ENCODE assay signal across 13 cellular contexts in genomic region chr19:39946532-39946931, GRCh38. TPM values are rescaled to one million over a fixed set of nuclear protein-coding genes. Genes with fewer than 3 reads are reported as not detected.
DNase-seq lines count a peak whose midpoint lies in the region; ATAC-seq, FAIRE-seq and TF ChIP-seq lines count a peak whose summit lies in the region.
"Had no signal": no experiment of that assay in that cellular context is flagged by ENCODE, and none has a peak within 500 bp of the region (broad histone marks: within the 10 kb centered on the region; RNA-seq: fewer than 3 reads in every experiment).

No MANE protein-coding gene starts in this region.

- H3K4ac ChIP-seq in H1 (replicated peaks; ENCODE audit: insufficient read length, low read depth, low read length): no peak overlapping the region

- no peak overlapping the region for H3K14ac ChIP-seq in H1 (ENCODE audit: insufficient read length)

- POLR2A ChIA-PET in PC-3 (lab: Charles Lee; ENCODE audit: unreplicated experiment) (no interaction called here), H1 (lab: Charles Lee; ENCODE audit: partially characterized antibody) (interaction anchor here (1.2 kb wide), 1 partner anchor 15 kb away, joined by 3 read pairs; no protein-coding TSS in a partner anchor)

- H3K4me1 Mint-ChIP-seq in activated CD4-positive, alpha-beta T cell treated with anti-CD3 and anti-CD28 coated beads, Interleukin-2, amount 10 ng/mL, durations not matched to agents 24 days and 14 days: peaks cover 37% of the 10 kb centered on the region
- peaks cover 29% of the 10 kb centered on the region for H3K4me1 Mint-ChIP-seq in progenitor cell of endocrine pancreas (ENCODE audit: low read depth)

- CTCF ChIA-PET in PC-3 (lab: Charles Lee): no interaction called here
- CTCF ChIA-PET in H1 (lab: Charles Lee; ENCODE audit: partially characterized antibody): interaction anchor here (1.0 kb wide), 1 partner anchor 9 kb away, joined by 3 read pairs; no protein-coding TSS in a partner anchor

- no peaks in the 10 kb centered on the region for H3K79me1 ChIP-seq in H1 (ENCODE audit: low read depth, low read length)

- H3K4me3 ChIP-seq in PC-3 (ENCODE audit: low read length) (no peak overlapping the region), H1 (ENCODE audit: extremely low read depth in 1 of 4, insufficient read depth in 2 of 4, low read depth in 3 of 4, low read length in 4 of 4) (no peak overlapping the region), MM.1S (ENCODE audit: low read length) (no peak overlapping the region)
- H3K4me3 ChIP-seq: ascending aorta, smooth muscle cell had no signal

- no peak overlapping the region for H3K4me3 Mint-ChIP-seq in activated CD4-positive, alpha-beta T cell treated with anti-CD3 and anti-CD28 coated beads, Interleukin-2, amount 10 ng/mL, durations not matched to agents 24 days and 14 days
- H3K4me3 Mint-ChIP-seq in progenitor cell of endocrine pancreas (ENCODE audit: low read depth): no peak overlapping the region
- H3K4me3 Mint-ChIP-seq: activated B cell treated with CpG ODN at 0.5 μM for 24 hours; dendritic cell treated with granulocyte-macrophage colony-stimulating factor and Interleukin-4, amounts not matched to agents 40 ng/mL and 50 ng/mL, for 4 days; memory B cell had no signal

- H4K20me1 ChIP-seq in PC-3 (ENCODE audit: low read length) (no peaks in the 10 kb centered on the region), H1 (replicated peaks in 1 of 2; ENCODE audit: control insufficient read depth in 1 of 2, insufficient read depth in 2 of 2, low read length in 2 of 2) (no peaks in the 10 kb centered on the region), MM.1S (ENCODE audit: insufficient read depth, low read length) (no peaks in the 10 kb centered on the region)

- no peak for DNase-seq in activated CD4-positive, alpha-beta T cell treated with anti-CD3 and anti-CD28 coated beads, Interleukin-2, amount 10 ng/mL, durations not matched to agents 24 days and 14 days
- no peak for DNase-seq in activated CD4-positive, alpha-beta T cell treated with anti-CD3 and anti-CD28 coated beads for 4 hours
- DNase-seq in PC-3: peak; percentile 42
- no peak for DNase-seq in H1 (ENCODE audit: low read depth in 1 of 2, low spot score in 2 of 2)
- no peak for DNase-seq in progenitor cell of endocrine pancreas (ENCODE audit: low spot score, unreplicated experiment)
- DNase-seq in MM.1S: no peak
- DNase-seq in NCI-H82 (lab: John Stamatoyannopoulos, UW): no peak
- DNase-seq in T-helper 2 cell: no peak
- DNase-seq: activated B cell treated with CpG ODN at 0.5 μM for 24 hours had no signal

- no peak for FAIRE-seq in H1 (lab: Jason Lieb, UNC)

- TF ChIP-seq CTCF in PC-3 (conservative IDR thresholded peaks at IDR 0.05; ENCODE audit: low read depth, low read length) (no peak), H1 (IDR thresholded peaks at IDR 0.05; ENCODE audit: control extremely low read depth in 1 of 3, insufficient read depth in 1 of 3, low read depth in 1 of 3, low read length in 3 of 3) (no peak), progenitor cell of endocrine pancreas (IDR thresholded peaks at IDR 0.05; ENCODE audit: unreplicated experiment) (no peak), MM.1S (IDR thresholded peaks at IDR 0.05; ENCODE audit: low read length) (no peak)

- H3K9me3 ChIP-seq in PC-3 (ENCODE audit: low read length): no peaks in the 10 kb centered on the region
- H3K9me3 ChIP-seq in H1 (ENCODE audit: insufficient read depth in 2 of 2, low read depth in 1 of 2, low read length in 1 of 2): no peaks in the 10 kb centered on the region
- H3K9me3 ChIP-seq in MM.1S (replicated peaks; ENCODE audit: insufficient read depth, low read length): no peaks in the 10 kb centered on the region
- H3K9me3 ChIP-seq: ascending aorta had no signal

- H3K27me3 Mint-ChIP-seq in activated CD4-positive, alpha-beta T cell treated with anti-CD3 and anti-CD28 coated beads, Interleukin-2, amount 10 ng/mL, durations not matched to agents 24 days and 14 days: no peaks in the 10 kb centered on the region
- H3K27me3 Mint-ChIP-seq in progenitor cell of endocrine pancreas: no peaks in the 10 kb centered on the region
- H3K27me3 Mint-ChIP-seq: activated B cell treated with CpG ODN at 0.5 μM for 24 hours, memory B cell had no signal

- H3K79me2 ChIP-seq in PC-3 (ENCODE audit: low read length) (no peaks in the 10 kb centered on the region), H1 (ENCODE audit: control insufficient read depth in 1 of 2, insufficient read depth in 2 of 2, low read length in 2 of 2) (no peaks in the 10 kb centered on the region), MM.1S (ENCODE audit: low read length) (no peaks in the 10 kb centered on the region)

- H3K56ac ChIP-seq in H1 (replicated peaks; ENCODE audit: insufficient read length, low read depth, low read length): no peak overlapping the region

- peak overlapping the region; percentile 12 for H3K27ac Mint-ChIP-seq in activated CD4-positive, alpha-beta T cell treated with anti-CD3 and anti-CD28 coated beads, Interleukin-2, amount 10 ng/mL, durations not matched to agents 24 days and 14 days
- H3K27ac Mint-ChIP-seq in progenitor cell of endocrine pancreas: peak overlapping the region; percentile 12
- H3K27ac Mint-ChIP-seq: activated B cell treated with CpG ODN at 0.5 μM for 24 hours; dendritic cell treated with granulocyte-macrophage colony-stimulating factor and Interleukin-4, amounts not matched to agents 40 ng/mL and 50 ng/mL, for 4 days; memory B cell had no signal

- H3K23ac ChIP-seq in H1 (ENCODE audit: insufficient read length): no peak overlapping the region

- H2BK5ac ChIP-seq in H1 (ENCODE audit: low read depth, low read length): no peak overlapping the region

- H3K9ac ChIP-seq in PC-3 (ENCODE audit: low read length) (no peak overlapping the region), H1 (replicated peaks in 1 of 4; ENCODE audit: extremely low read depth in 1 of 4, low read depth in 3 of 4, low read length in 3 of 4) (no peak overlapping the region), MM.1S (ENCODE audit: low read length) (no peak overlapping the region)

- H2AK5ac ChIP-seq in H1 (ENCODE audit: low read depth, low read length): no peak overlapping the region

- no peak overlapping the region for H2BK12ac ChIP-seq in H1 (ENCODE audit: low read depth, low read length)

- H2BK20ac ChIP-seq in H1 (ENCODE audit: low read length): no peak overlapping the region

- H3K18ac ChIP-seq in H1 (ENCODE audit: extremely low read depth, low read length): no peak overlapping the region

- H3K36me3 ChIP-seq in PC-3 (ENCODE audit: low read depth, low read length) (no peaks in the 10 kb centered on the region), H1 (ENCODE audit: control insufficient read depth in 2 of 4, insufficient read depth in 4 of 4, low read length in 3 of 4) (no peaks in the 10 kb centered on the region), MM.1S (replicated peaks; ENCODE audit: insufficient read depth, low read length) (no peaks in the 10 kb centered on the region)
- H3K36me3 ChIP-seq: ascending aorta had no signal

- intact Hi-C loops in activated CD4-positive, alpha-beta T cell treated with anti-CD3 and anti-CD28 coated beads, Interleukin-2, amount 10 ng/mL, durations not matched to agents 24 days and 14 days (cut with micrococcal nuclease): no loop called here
- intact Hi-C loops in PC-3 (cut with micrococcal nuclease): no loop called here

- peaks cover 16% of the 10 kb centered on the region for H3K36me3 Mint-ChIP-seq in activated CD4-positive, alpha-beta T cell treated with anti-CD3 and anti-CD28 coated beads, Interleukin-2, amount 10 ng/mL, durations not matched to agents 24 days and 14 days (ENCODE audit: low read depth)
- no peaks in the 10 kb centered on the region for H3K36me3 Mint-ChIP-seq in progenitor cell of endocrine pancreas (ENCODE audit: insufficient read depth)

- no peak overlapping the region for H4K91ac ChIP-seq in H1 (replicated peaks; ENCODE audit: insufficient read length, low read length)

- peaks cover 4% of the 10 kb centered on the region; the same call in 1 of the 2 replicates for H3K4me1 ChIP-seq in PC-3 (ENCODE audit: insufficient read depth, low read length)
- no peaks in the 10 kb centered on the region for H3K4me1 ChIP-seq in H1 (replicated peaks in 1 of 4; ENCODE audit: control insufficient read depth in 3 of 4, insufficient read depth in 4 of 4, low read length in 3 of 4)
- peaks cover 7% of the 10 kb centered on the region for H3K4me1 ChIP-seq in MM.1S (ENCODE audit: low read length)
- H3K4me1 ChIP-seq: ascending aorta had no signal

- H2BK120ac ChIP-seq in H1 (replicated peaks; ENCODE audit: low read depth, low read length): no peak overlapping the region

- 91% methylated on average over 3 of the region's 4 CpGs; no CpG with 5 or more reads in 1 of the 2 experiments for WGBS in H1 (ENCODE audit: extremely low coverage in 1 of 2, insufficient coverage in 1 of 2, insufficient read length in 1 of 2, insufficient replicate concordance in 2 of 2, low coverage in 1 of 2, low lambda C conversion rate in 2 of 2, missing lambda C conversion rate in 1 of 2), 2 experiments

- no peak overlapping the region for H3K4me2 ChIP-seq in PC-3 (ENCODE audit: low read length)
- no peak overlapping the region for H3K4me2 ChIP-seq in H1 (ENCODE audit: insufficient read depth in 1 of 2, low read depth in 2 of 2, low read length in 2 of 2)
- H3K4me2 ChIP-seq in MM.1S (ENCODE audit: low read depth, low read length): no peak overlapping the region
- H3K4me2 ChIP-seq: smooth muscle cell had no signal

- no peaks in the 10 kb centered on the region for H3K23me2 ChIP-seq in H1 (ENCODE audit: low read depth, low read length)

- H3K27me3 ChIP-seq in PC-3 (ENCODE audit: low read length) (no peaks in the 10 kb centered on the region), H1 (replicated peaks in 1 of 4; ENCODE audit: control insufficient read depth in 3 of 4, extremely low read depth in 1 of 4, insufficient read depth in 3 of 4, low read length in 3 of 4) (no peaks in the 10 kb centered on the region), MM.1S (replicated peaks; ENCODE audit: insufficient read depth, low read length) (no peaks in the 10 kb centered on the region)
- H3K27me3 ChIP-seq: ascending aorta had no signal

- H3F3A ChIP-seq in PC-3 (ENCODE audit: low read length, unreplicated experiment) (no peaks in the 10 kb centered on the region), MM.1S (ENCODE audit: insufficient read depth, low read length) (peaks cover 9% of the 10 kb centered on the region)

- peaks cover 16% of the 10 kb centered on the region for H3K9me3 Mint-ChIP-seq in activated CD4-positive, alpha-beta T cell treated with anti-CD3 and anti-CD28 coated beads, Interleukin-2, amount 10 ng/mL, durations not matched to agents 24 days and 14 days
- H3K9me3 Mint-ChIP-seq in progenitor cell of endocrine pancreas (ENCODE audit: low read depth): no peaks in the 10 kb centered on the region
- H3K9me3 Mint-ChIP-seq: activated B cell treated with CpG ODN at 0.5 μM for 24 hours; dendritic cell treated with granulocyte-macrophage colony-stimulating factor and Interleukin-4, amounts not matched to agents 40 ng/mL and 50 ng/mL, for 4 days; memory B cell had no signal

- peak overlapping the region; percentile 21; the same call in 1 of the 2 replicates for H4K8ac ChIP-seq in H1 (ENCODE audit: extremely low read depth, insufficient read depth, low read length)

- no peak for TF ChIP-seq POLR2A in H1 (IDR thresholded peaks at IDR 0.05; ENCODE audit: control extremely low read depth in 1 of 2, low read depth in 2 of 2, low read length in 2 of 2)

- no peak overlapping the region for H2BK15ac ChIP-seq in H1 (ENCODE audit: low read length)

- no peak for ATAC-seq in PC-3

- H4K5ac ChIP-seq in H1 (ENCODE audit: insufficient read length, low read depth, low read length): no peak overlapping the region

- no TSS peak for BruUV-seq in PC-3 (replicated peaks; lab: Mats Ljungman, UMichigan)

- H3K27ac ChIP-seq in PC-3 (ENCODE audit: low read length): no peak overlapping the region
- H3K27ac ChIP-seq in H1 (ENCODE audit: low read depth, low read length): no peak overlapping the region
- no peak overlapping the region for H3K27ac ChIP-seq in MM.1S (ENCODE audit: low read length)
- H3K27ac ChIP-seq: ascending aorta had no signal

- H3K9me2 ChIP-seq in PC-3 (replicated peaks; ENCODE audit: low read length) (no peaks in the 10 kb centered on the region), MM.1S (replicated peaks; ENCODE audit: insufficient read depth, low read length) (no peaks in the 10 kb centered on the region)

- TF ChIP-seq RAD21 in H1 (IDR thresholded peaks at IDR 0.05 in 1 of 2, conservative IDR thresholded peaks at IDR 0.05 in 1 of 2; ENCODE audit: low read depth in 2 of 2, low read length in 2 of 2): no peak

- H2AFZ ChIP-seq in PC-3 (ENCODE audit: low read length) (no peak overlapping the region), H1 (ENCODE audit: low read length) (no peak overlapping the region), MM.1S (ENCODE audit: low read length) (no peak overlapping the region)

- TF ChIP-seq EP300 in H1 (IDR thresholded peaks at IDR 0.05; ENCODE audit: borderline replicate concordance in 1 of 2, low read depth in 2 of 2, low read length in 2 of 2): no peak

RNA-seq across cellular contexts. Expression of gene FCGBP, which starts 12.1 kb away (rescaled TPM):
- total RNA-seq in activated CD4-positive, alpha-beta T cell treated with anti-CD3 and anti-CD28 coated beads, Interleukin-2, amount 10 ng/mL, durations not matched to agents 24 days and 14 days: 3.3 and 4.7 TPM in 2 replicates
- total RNA-seq in PC-3 (2014; rRNA removed) (0.52 and 0.80 TPM in 2 replicates), progenitor cell of endocrine pancreas (0.80 and 1.2 TPM in 2 replicates)
- 2.9 and 3.1 TPM in 2 replicates for total RNA-seq in H1 (2021; fragmentation: NEBNext Ultra II Directional; extraction: Animal tissue kit (Norgen Biotek cat#: 25700))
- polyA plus RNA-seq in H1 (2011; rRNA removed): 1.1 and 2.6 TPM in 2 replicates
- polyA plus RNA-seq in H1 (2011; cell fraction: cytosol; rRNA removed): 2.0 TPM
- polyA plus RNA-seq in H1 (2011; cell fraction: nucleus; rRNA removed): 7.4 TPM
- polyA plus RNA-seq in H1 (2012, experiment 1 of 2): 1.6 to 3.0 TPM (median 2.0 TPM) in 4 replicates
- 1.2 TPM for polyA plus RNA-seq in H1 (2012, experiment 2 of 2)
- 0.61 TPM for polyA plus RNA-seq in H1 (2013, experiment 1 of 2)
- polyA plus RNA-seq in H1 (2013, experiment 2 of 2): 0.55 TPM
- polyA minus RNA-seq in H1 (2011; rRNA and poly(A)+ RNA removed): 1.2 and 2.8 TPM in 2 replicates
- 4.7 TPM for polyA minus RNA-seq in H1 (2011; cell fraction: cytosol; rRNA and poly(A)+ RNA removed)
- polyA minus RNA-seq in H1 (2011; cell fraction: nucleus; rRNA and poly(A)+ RNA removed): 7.3 TPM

RNA-seq across cellular contexts. Expression of gene PSMC4, which starts 24.4 kb away (rescaled TPM):
- 192 and 193 TPM in 2 replicates for total RNA-seq in activated CD4-positive, alpha-beta T cell treated with anti-CD3 and anti-CD28 coated beads, Interleukin-2, amount 10 ng/mL, durations not matched to agents 24 days and 14 days
- total RNA-seq in PC-3 (2014; rRNA removed) (241 and 258 TPM in 2 replicates), progenitor cell of endocrine pancreas (95.9 and 100 TPM in 2 replicates)
- total RNA-seq in H1 (2021; fragmentation: NEBNext Ultra II Directional; extraction: Animal tissue kit (Norgen Biotek cat#: 25700)): 126 and 127 TPM in 2 replicates
- 116 and 148 TPM in 2 replicates for polyA plus RNA-seq in H1 (2011; rRNA removed)
- polyA plus RNA-seq in H1 (2011; cell fraction: cytosol; rRNA removed): 128 TPM
- 158 TPM for polyA plus RNA-seq in H1 (2011; cell fraction: nucleus; rRNA removed)
- polyA plus RNA-seq in H1 (2012, experiment 1 of 2): 130 to 163 TPM (median 157 TPM) in 4 replicates
- 164 TPM for polyA plus RNA-seq in H1 (2012, experiment 2 of 2)
- 79.2 TPM for polyA plus RNA-seq in H1 (2013, experiment 1 of 2)
- polyA plus RNA-seq in H1 (2013, experiment 2 of 2): 73.0 TPM
- 48.7 and 77.4 TPM in 2 replicates for polyA minus RNA-seq in H1 (2011; rRNA and poly(A)+ RNA removed)
- 70.6 TPM for polyA minus RNA-seq in H1 (2011; cell fraction: cytosol; rRNA and poly(A)+ RNA removed)
- polyA minus RNA-seq in H1 (2011; cell fraction: nucleus; rRNA and poly(A)+ RNA removed): 36.8 TPM

RNA-seq across cellular contexts. Expression of gene ZNF546, which starts 50.3 kb away (rescaled TPM):
- 4.4 and 6.7 TPM in 2 replicates for total RNA-seq in activated CD4-positive, alpha-beta T cell treated with anti-CD3 and anti-CD28 coated beads, Interleukin-2, amount 10 ng/mL, durations not matched to agents 24 days and 14 days
- 0.69 and 2.5 TPM in 2 replicates for total RNA-seq in PC-3 (2014; rRNA removed)
- total RNA-seq in H1 (2021; fragmentation: NEBNext Ultra II Directional; extraction: Animal tissue kit (Norgen Biotek cat#: 25700)): 1.1 and 1.9 TPM in 2 replicates
- polyA plus RNA-seq in H1 (2011; rRNA removed): 0.05 and 0.21 TPM in 2 replicates
- 0.22 TPM for polyA plus RNA-seq in H1 (2011; cell fraction: cytosol; rRNA removed)
- polyA plus RNA-seq in H1 (2011; cell fraction: nucleus; rRNA removed): 0.13 TPM
- 0.48 to 1.1 TPM (median 0.63 TPM) in 4 replicates for polyA plus RNA-seq in H1 (2012, experiment 1 of 2)
- polyA plus RNA-seq in H1 (2012, experiment 2 of 2): not detected
- 0.49 TPM for polyA plus RNA-seq in H1 (2013, experiment 1 of 2)
- polyA plus RNA-seq in H1 (2013, experiment 2 of 2): 0.35 TPM
- 1.6 and 2.2 TPM in 2 replicates for polyA minus RNA-seq in H1 (2011; rRNA and poly(A)+ RNA removed)
- 1.7 TPM for polyA minus RNA-seq in H1 (2011; cell fraction: cytosol; rRNA and poly(A)+ RNA removed)
- polyA minus RNA-seq in H1 (2011; cell fraction: nucleus; rRNA and poly(A)+ RNA removed): 3.0 TPM
- 5.1 and 5.9 TPM in 2 replicates for total RNA-seq in progenitor cell of endocrine pancreas
